In genomic region chr16:2777231-2777902, GRCh38 we compare ENCODE assay signal across 8 cellular contexts.
DNase-seq lines count a peak whose midpoint lies in the region; ATAC-seq and TF ChIP-seq lines count a peak whose summit lies in the region.

ELOB (minus strand) TSS chr16:2777280; CDS start chr16:2777239, 41 bp downstream.

- peak within 1 kb of the TSS; percentile 99 for H3K27ac ChIP-seq in cingulate gyrus (ENCODE audit: low read depth, low read length)
- H3K27ac ChIP-seq in layer of hippocampus (ENCODE audit: low read depth, low read length): peak within 1 kb of the TSS; percentile 100

- CTCF ChIA-PET in AG04449 (lab: Yijun Ruan, JAX): interaction anchor here (0.7 to 2.1 kb wide), 5 partner anchors 45 to 287 kb away, joined by 3 to 10 read pairs (median 3); no protein-coding TSS in a partner anchor

- H3K4me3 ChIP-seq in AG04449 (ENCODE audit: low read depth, low read length): peak within 1 kb of the TSS; percentile 96

- no peak for TF ChIP-seq CTCF in AG04449 (IDR thresholded peaks at IDR 0.05; ENCODE audit: insufficient read depth, low read length, missing control alignments)

- no peaks in the 10 kb centered on the region for H3K27me3 ChIP-seq in layer of hippocampus (ENCODE audit: control insufficient read depth, insufficient read depth, low read length)

- DNase-seq in AG04449 (ENCODE audit: low read depth, low spot score) (no peak), NCI-H345 treated with DMSO at 0.1 percent for 48 hours (lab: John Stamatoyannopoulos, UW; ENCODE audit: unreplicated experiment) (peak; percentile 48)
- peak; percentile 87 for DNase-seq in activated CD4-positive, alpha-beta T cell treated with anti-CD3 and anti-CD28 coated beads for 4 hours
- peak; percentile 74 to 83 (median 80) for DNase-seq in stimulated activated CD4-positive, alpha-beta T cell treated with anti-CD3 and anti-CD28 coated beads, Interleukin-1b, Interleukin-23, amount 100 ng/mL, for 24 hours (ENCODE audit: low read depth in 4 of 4, low spot score in 1 of 4)

- ATAC-seq in GM18861 (IDR thresholded peaks at IDR 0.05; ENCODE audit: unreplicated experiment) (peak; percentile 55), HG03108 (IDR thresholded peaks at IDR 0.05; ENCODE audit: unreplicated experiment) (peak; percentile 63)

- POLR2A ChIA-PET in AG04449 (lab: Yijun Ruan, JAX): interaction anchor here (0.6 to 3.3 kb wide), 5 partner anchors 24 to 133 kb away, joined by 3 to 12 read pairs (median 6); partner anchors contain the start of gene SRRM2
